8 cellular contexts compared by ENCODE assay signal in genomic region chr6:31493875-31494694, GRCh38. TPM values are rescaled to one million over a fixed set of nuclear protein-coding genes. Genes with fewer than 3 reads are reported as not detected.
DNase-seq lines count a peak whose midpoint lies in the region; ATAC-seq and TF ChIP-seq lines count a peak whose summit lies in the region.

No MANE protein-coding gene starts in this region.

- no peaks in the 10 kb centered on the region for H3K27me3 Mint-ChIP-seq in activated CD8-positive, alpha-beta T cell treated with anti-CD3 and anti-CD28 coated beads for 36 hours

- peak; percentile 6 for TF ChIP-seq CTCF in GM12801 (IDR thresholded peaks at IDR 0.05; ENCODE audit: extremely low read depth, insufficient read length)
- peak; percentile 91 for TF ChIP-seq CTCF in activated CD8-positive, alpha-beta T cell treated with anti-CD3 and anti-CD28 coated beads for 36 hours (IDR thresholded peaks at IDR 0.05)

- peak overlapping the region; percentile 92 for H3K27ac Mint-ChIP-seq in activated CD8-positive, alpha-beta T cell treated with anti-CD3 and anti-CD28 coated beads for 36 hours

- peaks cover 58% of the 10 kb centered on the region for H3K27me3 ChIP-seq in ectodermal cell (ENCODE audit: control insufficient read depth, insufficient read depth, low read length, poor library complexity, severe bottlenecking)

- 0 to 1% methylated on average over 58 of the region's 58 CpGs for WGBS in ectodermal cell, 2 experiments

- peak overlapping the region; percentile 89 for H3K4me3 Mint-ChIP-seq in activated CD8-positive, alpha-beta T cell treated with anti-CD3 and anti-CD28 coated beads for 36 hours

- DNase-seq in NCI-H748 treated with DMSO at 0.1 percent for 48 hours (lab: John Stamatoyannopoulos, UW) = peak; percentile 66
- peak; percentile 91 for DNase-seq in activated CD8-positive, alpha-beta T cell treated with anti-CD3 and anti-CD28 coated beads for 36 hours
- peak; percentile 81 to 87 for DNase-seq in lung microvascular endothelial cell (ENCODE audit: low read depth in 2 of 2)
- DNase-seq in stimulated activated CD4-positive, alpha-beta T cell treated with anti-CD3 and anti-CD28 coated beads, TNF-alpha, amount 100 ng/mL, for 24 hours (ENCODE audit: low read depth in 3 of 3) = peak; percentile 57 to 79 (median 64)

- no peak overlapping the region for H3K27ac ChIP-seq in ectodermal cell (ENCODE audit: insufficient read depth, low read depth, low read length, poor library complexity, severe bottlenecking)

- H3K9me3 Mint-ChIP-seq in activated CD8-positive, alpha-beta T cell treated with anti-CD3 and anti-CD28 coated beads for 36 hours = no peaks in the 10 kb centered on the region

- H3K4me1 ChIP-seq in ectodermal cell (ENCODE audit: control insufficient read depth, insufficient read depth, low read length) = no peaks in the 10 kb centered on the region

- no peaks in the 10 kb centered on the region for H3K36me3 ChIP-seq in ectodermal cell (ENCODE audit: control insufficient read depth, insufficient read depth, low read length)

- POLR2A ChIA-PET in activated CD8-positive, alpha-beta T cell treated with anti-CD3 and anti-CD28 coated beads for 36 hours (lab: Charles Lee) = interaction anchor here (0.6 to 3.7 kb wide), 10 partner anchors 13 to 173 kb away, joined by 3 to 35 read pairs (median 5); partner anchors contain the start of gene DDX39B

- CTCF ChIA-PET in activated CD8-positive, alpha-beta T cell treated with anti-CD3 and anti-CD28 coated beads for 36 hours (lab: Charles Lee) = interaction anchor here (0.7 to 4.3 kb wide), 30 partner anchors 13 to 167 kb away, joined by 3 to 42 read pairs (median 4); partner anchors contain the start of genes ATP6V1G2, C6orf47 and DDX39B

- peaks cover 2% of the 10 kb centered on the region for H3K36me3 Mint-ChIP-seq in activated CD8-positive, alpha-beta T cell treated with anti-CD3 and anti-CD28 coated beads for 36 hours (ENCODE audit: low read depth)

- no peaks in the 10 kb centered on the region for H3K9me3 ChIP-seq in ectodermal cell (ENCODE audit: control insufficient read depth, low read length)

- ATAC-seq in HG03045 (IDR thresholded peaks at IDR 0.05; ENCODE audit: unreplicated experiment) (peak; percentile 32), HG03108 (IDR thresholded peaks at IDR 0.05; ENCODE audit: unreplicated experiment) (no peak)
- peak; percentile 50 for ATAC-seq in activated CD8-positive, alpha-beta T cell treated with anti-CD3 and anti-CD28 coated beads for 36 hours

- H3K4me3 ChIP-seq in ectodermal cell (ENCODE audit: insufficient read depth, low read depth, low read length) = peak overlapping the region; percentile 51

- H3K4me1 Mint-ChIP-seq in activated CD8-positive, alpha-beta T cell treated with anti-CD3 and anti-CD28 coated beads for 36 hours (ENCODE audit: low read depth) = peaks cover 36% of the 10 kb centered on the region

- intact Hi-C loops in activated CD8-positive, alpha-beta T cell treated with anti-CD3 and anti-CD28 coated beads for 36 hours (cut with micrococcal nuclease) = loop anchor here (2.0 kb wide), 1 partner anchor 47 kb away; no protein-coding TSS in a partner anchor

RNA-seq across cellular contexts. Expression of gene MICB, which starts 3.9 kb away (rescaled TPM):
- total RNA-seq in activated CD8-positive, alpha-beta T cell treated with anti-CD3 and anti-CD28 coated beads for 36 hours = 10 to 100 TPM; 17.0 to 17.7 TPM
- 3.8 TPM for polyA plus RNA-seq in ectodermal cell (2013, experiment 1 of 4)
- 2.2 TPM for polyA plus RNA-seq in ectodermal cell (2013, experiment 2 of 4)
- polyA plus RNA-seq in ectodermal cell (2013, experiment 3 of 4) = 2.1 TPM
- 2.1 TPM for polyA plus RNA-seq in ectodermal cell (2013, experiment 4 of 4)
- 5.0 and 9.8 TPM in 2 replicates for total RNA-seq in lung microvascular endothelial cell

RNA-seq across cellular contexts. Expression of gene MCCD1, which starts 34.7 kb away (rescaled TPM):
- not detected for total RNA-seq in activated CD8-positive, alpha-beta T cell treated with anti-CD3 and anti-CD28 coated beads for 36 hours
- polyA plus RNA-seq in ectodermal cell (2013, experiment 1 of 4) = not detected
- not detected for polyA plus RNA-seq in ectodermal cell (2013, experiment 2 of 4)
- not detected for polyA plus RNA-seq in ectodermal cell (2013, experiment 3 of 4)
- not detected for polyA plus RNA-seq in ectodermal cell (2013, experiment 4 of 4)
- total RNA-seq in lung microvascular endothelial cell = not detected in 2 replicates

RNA-seq across cellular contexts. Expression of gene DDX39B, which starts 47.7 kb away (rescaled TPM):
- 100 to 1,000 TPM; 568 to 572 TPM for total RNA-seq in activated CD8-positive, alpha-beta T cell treated with anti-CD3 and anti-CD28 coated beads for 36 hours
- 660 TPM for polyA plus RNA-seq in ectodermal cell (2013, experiment 1 of 4)
- polyA plus RNA-seq in ectodermal cell (2013, experiment 2 of 4) = 666 TPM
- 761 TPM for polyA plus RNA-seq in ectodermal cell (2013, experiment 3 of 4)
- 823 TPM for polyA plus RNA-seq in ectodermal cell (2013, experiment 4 of 4)
- total RNA-seq in lung microvascular endothelial cell = 180 and 306 TPM in 2 replicates

RNA-seq across cellular contexts. Expression of gene ATP6V1G2, which starts 52.3 kb away (rescaled TPM):
- total RNA-seq in activated CD8-positive, alpha-beta T cell treated with anti-CD3 and anti-CD28 coated beads for 36 hours = 1 to 10 TPM in 1 of 2 experiments, under 1 TPM in 1; 0.86 to 1.1 TPM
- 11.2 TPM for polyA plus RNA-seq in ectodermal cell (2013, experiment 1 of 4)
- polyA plus RNA-seq in ectodermal cell (2013, experiment 2 of 4) = 10.9 TPM
- 10.2 TPM for polyA plus RNA-seq in ectodermal cell (2013, experiment 3 of 4)
- 11.9 TPM for polyA plus RNA-seq in ectodermal cell (2013, experiment 4 of 4)
- total RNA-seq in lung microvascular endothelial cell = 0.20 and 0.22 TPM in 2 replicates

RNA-seq across cellular contexts. Expression of gene NFKBIL1, which starts 53.3 kb away (rescaled TPM):
- total RNA-seq in activated CD8-positive, alpha-beta T cell treated with anti-CD3 and anti-CD28 coated beads for 36 hours = 10 to 100 TPM; 11.3 to 13.0 TPM
- 24.5 TPM for polyA plus RNA-seq in ectodermal cell (2013, experiment 1 of 4)
- polyA plus RNA-seq in ectodermal cell (2013, experiment 2 of 4) = 23.9 TPM
- 18.7 TPM for polyA plus RNA-seq in ectodermal cell (2013, experiment 3 of 4)
- 24.4 TPM for polyA plus RNA-seq in ectodermal cell (2013, experiment 4 of 4)
- 17.9 and 23.0 TPM in 2 replicates for total RNA-seq in lung microvascular endothelial cell
